8 cellular contexts compared by ENCODE assay signal in genomic region chr17:2259769-2260536, GRCh38. TPM values are rescaled to one million over a fixed set of nuclear protein-coding genes. Genes with fewer than 3 reads are reported as not detected.
DNase-seq lines count a peak whose midpoint lies in the region; ATAC-seq and TF ChIP-seq lines count a peak whose summit lies in the region.

No MANE protein-coding gene starts in this region.

- H3K27me3 Mint-ChIP-seq in CD4-positive, CD25-positive, alpha-beta regulatory T cell = no peaks in the 10 kb centered on the region

- H3K4me1 ChIP-seq in CD4-positive, CD25-positive, alpha-beta regulatory T cell (ENCODE audit: control insufficient read depth, insufficient read depth, low read length, poor library complexity, severe bottlenecking) = peaks cover 53% of the 10 kb centered on the region
- peaks cover 0 to 5% of the 10 kb centered on the region in 2 donors for H3K4me1 ChIP-seq in breast epithelium
- H3K4me1 ChIP-seq in lower lobe of right lung = peaks cover 38% of the 10 kb centered on the region

- H3K9me3 ChIP-seq in CD4-positive, CD25-positive, alpha-beta regulatory T cell (ENCODE audit: control insufficient read depth in 2 of 2, low read length in 2 of 2) = no peaks in the 10 kb centered on the region
- H3K9me3 ChIP-seq in breast epithelium (no peaks in the 10 kb centered on the region), lower lobe of right lung (no peaks in the 10 kb centered on the region)

- H3K4me1 Mint-ChIP-seq in CD4-positive, CD25-positive, alpha-beta regulatory T cell = peaks cover 19 to 67% (median 50%) of the 10 kb centered on the region in 4 donors

- H3K27ac Mint-ChIP-seq in CD4-positive, CD25-positive, alpha-beta regulatory T cell = peak overlapping the region; percentile 91 to 98 (median 93)

- peak; percentile 21 to 81 (median 34) for DNase-seq in CD4-positive, CD25-positive, alpha-beta regulatory T cell
- DNase-seq in T-helper 1 cell (peak in 4 of 5 donors; percentile 20 to 83 (median 25)), astrocyte of the spinal cord (ENCODE audit: low read depth, low spot score) (peak; percentile 54), breast epithelium (ENCODE audit: low spot score in 2 of 2) (no peak), lower lobe of right lung (no peak), H7 (no peak)
- peak; percentile 56 to 67 for DNase-seq in stimulated activated CD4-positive, alpha-beta T cell treated with anti-CD3 and anti-CD28 coated beads, Interleukin-2, amount 100 ng/mL, for 48 hours

- H3K4me3 Mint-ChIP-seq in CD4-positive, CD25-positive, alpha-beta regulatory T cell = peak overlapping the region; percentile 67 to 84 (median 74)

- TF ChIP-seq POLR2A in breast epithelium (IDR thresholded peaks at IDR 0.05) = no peak

- H3K9me3 Mint-ChIP-seq in CD4-positive, CD25-positive, alpha-beta regulatory T cell = peaks cover 0 to 1% (median 0%) of the 10 kb centered on the region in 7 donors

- H3K27me3 ChIP-seq in CD4-positive, CD25-positive, alpha-beta regulatory T cell (ENCODE audit: control insufficient read depth, insufficient read depth, low read length) = no peaks in the 10 kb centered on the region
- H3K27me3 ChIP-seq in breast epithelium (no peaks in the 10 kb centered on the region), lower lobe of right lung (ENCODE audit: low read depth) (no peaks in the 10 kb centered on the region), H7 (ENCODE audit: control insufficient read depth, insufficient read depth, low read length) (no peaks in the 10 kb centered on the region)

- peak overlapping the region; percentile 52 for H3K4me3 ChIP-seq in CD4-positive, CD25-positive, alpha-beta regulatory T cell (ENCODE audit: low read depth, low read length)
- H3K4me3 ChIP-seq in astrocyte of the spinal cord (ENCODE audit: low read depth, low read length) = no peak overlapping the region
- H3K4me3 ChIP-seq in breast epithelium = no peak overlapping the region
- no peak overlapping the region for H3K4me3 ChIP-seq in lower lobe of right lung
- no peak overlapping the region for H3K4me3 ChIP-seq in H7 (ENCODE audit: insufficient read depth, low read depth, low read length)

- in situ Hi-C loops in astrocyte of the spinal cord (cut with HindIII; ENCODE audit: low sequenced_read_pairs) = no loop called here

- no peak for TF ChIP-seq CTCF in astrocyte of the spinal cord (IDR thresholded peaks at IDR 0.05; ENCODE audit: low read depth, low read length)
- no peak for TF ChIP-seq CTCF in breast epithelium (IDR thresholded peaks at IDR 0.05)
- no peak for TF ChIP-seq CTCF in lower lobe of right lung (IDR thresholded peaks at IDR 0.05)

- peaks cover 15% of the 10 kb centered on the region for H3K36me3 Mint-ChIP-seq in CD4-positive, CD25-positive, alpha-beta regulatory T cell

- peak overlapping the region; percentile 68 for H3K27ac ChIP-seq in CD4-positive, CD25-positive, alpha-beta regulatory T cell (ENCODE audit: insufficient read depth, low read length, poor library complexity, severe bottlenecking)
- H3K27ac ChIP-seq in breast epithelium (no peak overlapping the region), lower lobe of right lung (no peak overlapping the region)

- H3K36me3 ChIP-seq in CD4-positive, CD25-positive, alpha-beta regulatory T cell (ENCODE audit: control insufficient read depth, insufficient read depth, low read length) = no peaks in the 10 kb centered on the region
- no peaks in the 10 kb centered on the region for H3K36me3 ChIP-seq in breast epithelium
- no peaks in the 10 kb centered on the region for H3K36me3 ChIP-seq in lower lobe of right lung
- H3K36me3 ChIP-seq in H7 (replicated peaks; ENCODE audit: control insufficient read depth, insufficient read depth, low read length) = 0 out of 2 replicates have a peak, but pooled peaks cover 1% of the 10 kb centered on the region

- intact Hi-C loops in breast epithelium (cut with DNase I; ENCODE audit: low total_unique reads) (no loop called here), lower lobe of right lung (cut with DNase I) (no loop called here)

- ATAC-seq in CD4-positive, CD25-positive, alpha-beta regulatory T cell (ENCODE audit: low read depth in 2 of 2) = peak; percentile 64 to 67
- ATAC-seq in GM21723 (IDR thresholded peaks at IDR 0.05; ENCODE audit: unreplicated experiment) = peak; percentile 73
- ATAC-seq in lower lobe of right lung = no peak

RNA-seq across cellular contexts. Expression of gene SMG6, which starts 43.6 kb away (rescaled TPM):
- 42.9 TPM for total RNA-seq in CD4-positive, CD25-positive, alpha-beta regulatory T cell
- polyA plus RNA-seq in CD4-positive, CD25-positive, alpha-beta regulatory T cell = 1 to 10 TPM; 3.3 to 5.1 (median 4.7) TPM
- total RNA-seq in breast epithelium (10 to 100 TPM; 24.9 to 29.3 (median 29.0) TPM), lower lobe of right lung (33.8 TPM)
- 18.2 and 24.3 TPM in 2 replicates for total RNA-seq in H7 (2014; rRNA removed; shearing (Covaris generic))

RNA-seq across cellular contexts. Expression of gene SRR, which starts 43.8 kb away (rescaled TPM):
- 2.9 TPM for total RNA-seq in CD4-positive, CD25-positive, alpha-beta regulatory T cell
- polyA plus RNA-seq in CD4-positive, CD25-positive, alpha-beta regulatory T cell = 1 to 10 TPM; 4.2 to 9.2 (median 8.5) TPM
- total RNA-seq in breast epithelium (10 to 100 TPM in 2 of 3 donors, 1 to 10 TPM in 1; 9.7 to 13.3 (median 10.2) TPM), lower lobe of right lung (12.2 TPM)
- 7.6 and 9.6 TPM in 2 replicates for total RNA-seq in H7 (2014; rRNA removed; shearing (Covaris generic))

Comparison
In these comparisons a context has a peak if more than half of its experiments do, and no peak if none do; other contexts are left out.
1. ATAC-seq: peak in CD4-positive, CD25-positive, alpha-beta regulatory T cell (2 of 2) and GM21723 (single experiment); none in lower lobe of right lung (0 of 2).
2. DNase-seq: peak in CD4-positive, CD25-positive, alpha-beta regulatory T cell (3 of 3), T-helper 1 cell (4 of 5), astrocyte of the spinal cord (single experiment) and stimulated activated CD4-positive, alpha-beta T cell treated with anti-CD3 and anti-CD28 coated beads, Interleukin-2, amount 100 ng/mL, for 48 hours (2 of 2); none in breast epithelium (0 of 2), lower lobe of right lung (single experiment) and H7 (single experiment).